8 cellular contexts compared by ENCODE assay signal in the genomic region with DNA sequence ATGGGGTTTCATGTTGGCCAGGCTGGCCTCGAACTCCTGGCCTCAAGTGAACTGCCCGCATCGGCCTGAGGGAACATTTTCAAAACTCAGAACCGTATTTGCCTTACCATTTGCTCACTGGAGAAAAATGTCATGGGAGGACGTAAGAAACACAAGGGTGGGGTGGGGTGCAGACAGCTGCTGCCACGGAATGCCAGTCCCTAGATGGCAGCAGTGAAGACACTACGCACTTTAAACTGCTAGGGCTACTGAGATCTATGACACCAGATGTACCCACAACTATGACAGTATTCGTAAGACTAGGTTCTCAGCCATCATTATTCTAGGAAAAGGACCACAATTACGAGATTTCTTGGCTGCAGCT. TPM values are rescaled to one million over a fixed set of nuclear protein-coding genes. Genes with fewer than 3 reads are reported as not detected.
DNase-seq lines count a peak whose midpoint lies in the region; ATAC-seq and TF ChIP-seq lines count a peak whose summit lies in the region.
"Not testable (repeated sequence)": the region's sequence is repeated elsewhere in the genome, so short reads cannot be mapped to it uniquely, and the experiment has no call there.

No MANE protein-coding gene starts in this region.

- H3K79me1 ChIP-seq in mesenchymal stem cell (replicated peaks; ENCODE audit: low read length, poor library complexity, severe bottlenecking) = not testable (repeated sequence)

- not testable (repeated sequence) for H4K91ac ChIP-seq in mesenchymal stem cell (ENCODE audit: low read length)

- ATAC-seq in GM19397 (IDR thresholded peaks at IDR 0.05; ENCODE audit: unreplicated experiment) = peak; percentile 21

- H3F3A ChIP-seq in PC-9 (ENCODE audit: insufficient read depth, low read depth) = not testable (repeated sequence)

- not testable (repeated sequence) for H3K18ac ChIP-seq in mesenchymal stem cell (ENCODE audit: low read depth in 1 of 2, low read length in 2 of 2)

- 0% methylated on average over 5 of the region's 9 CpGs for WGBS in mesenchymal stem cell

- H3K4ac ChIP-seq in mesenchymal stem cell (ENCODE audit: low read depth in 1 of 2, low read length in 2 of 2) = not testable (repeated sequence)

- not testable (repeated sequence) for H2BK15ac ChIP-seq in mesenchymal stem cell (ENCODE audit: low read depth, poor library complexity, severe bottlenecking)

- not testable (repeated sequence) for H2BK120ac ChIP-seq in mesenchymal stem cell (ENCODE audit: low read depth, low read length)

- H3K27me3 Mint-ChIP-seq in endothelial cell (ENCODE audit: unreplicated experiment) = peaks cover 11% of the 10 kb centered on the region

- peaks cover 16 to 22% (median 18%) of the 10 kb centered on the region in 10 experiments; a peak in 18 of 20 replicates for H3K4me1 ChIP-seq in BLaER1 treated with 17β-estradiol and CSF1 and Interleukin-3, amounts not matched to agents 10 nM and 100 nM
- not testable (repeated sequence) for H3K4me1 ChIP-seq in PC-9 (replicated peaks; ENCODE audit: insufficient read depth); mesenchymal stem cell (ENCODE audit: control insufficient read depth, insufficient read depth, low read depth, low read length)

- not testable (repeated sequence) for H2BK5ac ChIP-seq in mesenchymal stem cell (ENCODE audit: low read depth, low read length, poor library complexity, severe bottlenecking)

- peak overlapping the region; percentile 83 to 96 (median 88) for H3K27ac ChIP-seq in BLaER1 treated with 17β-estradiol and CSF1 and Interleukin-3, amounts not matched to agents 10 nM and 100 nM
- H3K27ac ChIP-seq in PC-9 = peak overlapping the region; percentile 87
- peak overlapping the region; percentile 73 for H3K27ac ChIP-seq in mesenchymal stem cell (ENCODE audit: low read length, poor library complexity, severe bottlenecking)

- intact Hi-C loops in PC-9 (cut with micrococcal nuclease; ENCODE audit: unreplicated experiment) = loop anchor here (1.0 to 10.0 kb wide), 5 partner anchors 42 to 340 kb away; a partner anchor contains a TSS

- H3K9me2 ChIP-seq in PC-9 (ENCODE audit: insufficient read depth) = not testable (repeated sequence)

- H2AK5ac ChIP-seq in mesenchymal stem cell (ENCODE audit: low read length, severe bottlenecking) = not testable (repeated sequence)

- peak overlapping the region; percentile 97 for H3K4me3 Mint-ChIP-seq in endothelial cell (ENCODE audit: unreplicated experiment)

- not testable (repeated sequence) for BruUV-seq in PC-9 (replicated peaks; lab: Mats Ljungman, UMichigan)

- not testable (repeated sequence) for H3K4me1 Mint-ChIP-seq in endothelial cell (ENCODE audit: unreplicated experiment)

- peak overlapping the region; percentile 71 to 93 (median 83) for H3K4me2 ChIP-seq in BLaER1 treated with 17β-estradiol and CSF1 and Interleukin-3, amounts not matched to agents 10 nM and 100 nM
- H3K4me2 ChIP-seq in PC-9 (peak overlapping the region; percentile 82), mesenchymal stem cell (ENCODE audit: low read length, poor library complexity, severe bottlenecking) (peak overlapping the region; percentile 53)

- H3K23ac ChIP-seq in mesenchymal stem cell (ENCODE audit: low read length in 2 of 2) = not testable (repeated sequence)

- H3K27me3 ChIP-seq in BLaER1 treated with 17β-estradiol and CSF1 and Interleukin-3, amounts not matched to agents 10 nM and 100 nM; PC-9 (ENCODE audit: insufficient read depth, low read depth); mesenchymal stem cell (ENCODE audit: control insufficient read depth in 1 of 2, insufficient read depth in 1 of 2, low read length in 2 of 2): not testable (repeated sequence)

- peaks cover 0 to 23% (median 7%) of the 10 kb centered on the region in 11 experiments; a peak in 9 of 22 replicates for H4K20me1 ChIP-seq in BLaER1 treated with 17β-estradiol and CSF1 and Interleukin-3, amounts not matched to agents 10 nM and 100 nM
- H4K20me1 ChIP-seq in PC-9 (ENCODE audit: insufficient read depth) = not testable (repeated sequence)

- H4K8ac ChIP-seq in mesenchymal stem cell (ENCODE audit: low read length) = not testable (repeated sequence)

- POLR2A ChIA-PET in PC-9 (lab: Charles Lee; ENCODE audit: unreplicated experiment) = interaction anchor here (0.6 kb wide), 1 partner anchor 105 kb away, joined by 8 read pairs; no protein-coding TSS in a partner anchor

- peaks cover 19% of the 10 kb centered on the region for H3K79me2 ChIP-seq in PC-9 (ENCODE audit: low read depth)

- peak overlapping the region; percentile 99 for H3K27ac Mint-ChIP-seq in endothelial cell (ENCODE audit: unreplicated experiment)

- H3K36me3 ChIP-seq in BLaER1 treated with 17β-estradiol and CSF1 and Interleukin-3, amounts not matched to agents 10 nM and 100 nM = peaks cover 33 to 55% (median 48%) of the 10 kb centered on the region in 11 experiments
- not testable (repeated sequence) for H3K36me3 ChIP-seq in PC-9 (ENCODE audit: low read depth)
- H3K36me3 ChIP-seq in mesenchymal stem cell (ENCODE audit: control insufficient read depth in 1 of 2, insufficient read depth in 2 of 2, low read depth in 1 of 2, low read length in 2 of 2) = peaks cover 5 to 35% of the 10 kb centered on the region in 2 experiments

- H3K14ac ChIP-seq in mesenchymal stem cell (ENCODE audit: low read length in 2 of 2) = not testable (repeated sequence)

- peaks cover 17% of the 10 kb centered on the region for H3K36me3 Mint-ChIP-seq in endothelial cell (ENCODE audit: low read depth, unreplicated experiment)

- H3K9ac ChIP-seq in BLaER1 treated with 17β-estradiol and CSF1 and Interleukin-3, amounts not matched to agents 10 nM and 100 nM = peak overlapping the region; percentile 88 to 97 (median 92)
- H3K9ac ChIP-seq in mesenchymal stem cell (ENCODE audit: low read length) = peak overlapping the region; percentile 96

- H2BK12ac ChIP-seq in mesenchymal stem cell (ENCODE audit: low read length in 2 of 2) = not testable (repeated sequence)

- peak overlapping the region; percentile 84 for H2AFZ ChIP-seq in PC-9
- not testable (repeated sequence) for H2AFZ ChIP-seq in mesenchymal stem cell (ENCODE audit: low read depth, low read length)

- CTCF ChIA-PET in PC-9 (lab: Charles Lee) = interaction anchor here (0.8 kb wide), 1 partner anchor 923 kb away, joined by 3 read pairs; no protein-coding TSS in a partner anchor

- not testable (repeated sequence) for H3K9me3 Mint-ChIP-seq in endothelial cell (ENCODE audit: unreplicated experiment)

- peak overlapping the region; percentile 76 to 94 (median 86) for H3K4me3 ChIP-seq in BLaER1 treated with 17β-estradiol and CSF1 and Interleukin-3, amounts not matched to agents 10 nM and 100 nM
- H3K4me3 ChIP-seq in PC-9 (peak overlapping the region; percentile 71), mesenchymal stem cell (ENCODE audit: insufficient read depth in 1 of 2, low read depth in 1 of 2, low read length in 2 of 2) (peak overlapping the region; percentile 57 to 89)

- not testable (repeated sequence) for H3K9me3 ChIP-seq in BLaER1 treated with 17β-estradiol and CSF1 and Interleukin-3, amounts not matched to agents 10 nM and 100 nM (replicated peaks in 1 of 11); PC-9 (ENCODE audit: insufficient read depth, low read depth); mesenchymal stem cell (ENCODE audit: control insufficient read depth, low read length)

- DNase-seq in HUDEP-2 (lab: John Stamatoyannopoulos, UW; ENCODE audit: unreplicated experiment in 76 of 76) (peak in 72 of 76 experiments; percentile 1 to 72 (median 32)), PC-9 (peak; percentile 74 to 83), activated T-cell treated with anti-CD3 and anti-CD28 coated beads for 1 hour (ENCODE audit: low read depth) (peak; percentile 31), endothelial cell (ENCODE audit: low spot score) (peak; percentile 31), mesenchymal stem cell (peak; percentile 90)
- peak; percentile 4 to 20 (median 5) for DNase-seq in stimulated activated CD4-positive, alpha-beta T cell treated with anti-CD3 and anti-CD28 coated beads, TNF-alpha, amount 100 ng/mL, for 1 hour (ENCODE audit: low read depth in 3 of 3, low spot score in 1 of 3)

- TF ChIP-seq CTCF in PC-9 (conservative IDR thresholded peaks at IDR 0.05) = peak; percentile 56; the same call in 1 of the 2 replicates
- TF ChIP-seq CTCF in endothelial cell (IDR thresholded peaks at IDR 0.05; ENCODE audit: unreplicated experiment) = not testable (repeated sequence)

RNA-seq across cellular contexts. Expression of a gene that starts 0.7 kb away (rescaled TPM):
- total RNA-seq in PC-9 (2021) (56.7 and 65.1 TPM in 2 replicates), endothelial cell (ENCODE audit: unreplicated experiment) (53.5 TPM)
- 134 TPM for polyA plus RNA-seq in mesenchymal stem cell (2013, experiment 1 of 2)
- 139 TPM for polyA plus RNA-seq in mesenchymal stem cell (2013, experiment 2 of 2)

RNA-seq across cellular contexts. Expression of a gene that starts 2.0 kb away (rescaled TPM):
- total RNA-seq in PC-9 (2021) = 12.6 and 13.4 TPM in 2 replicates
- 12.8 TPM for total RNA-seq in endothelial cell (ENCODE audit: unreplicated experiment)
- 10.9 TPM for polyA plus RNA-seq in mesenchymal stem cell (2013, experiment 1 of 2)
- polyA plus RNA-seq in mesenchymal stem cell (2013, experiment 2 of 2) = 10.6 TPM

Comparison
In these comparisons a context has a peak if more than half of its experiments do, and no peak if none do; other contexts are left out.
1. Peak in every context shown above with its lines: DNase-seq, ATAC-seq, H3K4me3 ChIP-seq and H3K27ac ChIP-seq.
2. DNase-seq: peak in every context shown above with its lines; median percentile 90 in mesenchymal stem cell; 78 in PC-9; 32 in HUDEP-2; 31 in activated T-cell treated with anti-CD3 and anti-CD28 coated beads for 1 hour; 31 in endothelial cell; 5 in stimulated activated CD4-positive, alpha-beta T cell treated with anti-CD3 and anti-CD28 coated beads, TNF-alpha, amount 100 ng/mL, for 1 hour.